ENCODE assay signal across 12 cellular contexts in genomic region chr21:44090332-44090731, GRCh38. TPM values are rescaled to one million over a fixed set of nuclear protein-coding genes. Genes with fewer than 3 reads are reported as not detected.
DNase-seq lines count a peak whose midpoint lies in the region; ATAC-seq and TF ChIP-seq lines count a peak whose summit lies in the region.
"Had no signal": no experiment of that assay in that cellular context is flagged by ENCODE, and none has a peak within 500 bp of the region (broad histone marks: within the 10 kb centered on the region; RNA-seq: fewer than 3 reads in every experiment).

No MANE protein-coding gene starts in this region.

- peaks cover 24% of the 10 kb centered on the region for H3K36me3 Mint-ChIP-seq in activated naive CD8-positive, alpha-beta T cell

- H3K4me1 ChIP-seq in mucosa of rectum (ENCODE audit: control insufficient read depth in 2 of 2, insufficient read depth in 2 of 2, low read length in 2 of 2) (peaks cover 50 to 52% of the 10 kb centered on the region in 2 donors), upper lobe of right lung (peaks cover 14% of the 10 kb centered on the region)

- peak overlapping the region; percentile 59 to 80 for H3K4me3 ChIP-seq in mucosa of rectum (ENCODE audit: low read length in 2 of 2)
- no peak overlapping the region for H3K4me3 ChIP-seq in upper lobe of right lung

- H3K27ac ChIP-seq in mucosa of rectum (ENCODE audit: low read depth in 2 of 2, low read length in 2 of 2) (peak overlapping the region; percentile 93 to 96), upper lobe of right lung (no peak overlapping the region)

- H3K4me3 Mint-ChIP-seq in activated naive CD8-positive, alpha-beta T cell, result peak overlapping the region; percentile 70
- H3K4me3 Mint-ChIP-seq: brain had no signal

- peak overlapping the region; percentile 75 to 84 for H3K9ac ChIP-seq in mucosa of rectum (ENCODE audit: low read depth in 1 of 2, low read length in 2 of 2)

- no peaks in the 10 kb centered on the region for H3K27me3 Mint-ChIP-seq in activated naive CD8-positive, alpha-beta T cell
- H3K27me3 Mint-ChIP-seq: brain had no signal

- peaks cover 66% of the 10 kb centered on the region for H3K4me1 Mint-ChIP-seq in activated naive CD8-positive, alpha-beta T cell (ENCODE audit: low read depth)
- H3K4me1 Mint-ChIP-seq: brain had no signal

- intact Hi-C loops in upper lobe of right lung (cut with DNase I), result no loop called here

- TF ChIP-seq CTCF in upper lobe of right lung (IDR thresholded peaks at IDR 0.05), result no peak

- H3K27me3 ChIP-seq in mucosa of rectum (ENCODE audit: control insufficient read depth in 2 of 2, insufficient read depth in 2 of 2, low read length in 2 of 2) (no peaks in the 10 kb centered on the region), upper lobe of right lung (no peaks in the 10 kb centered on the region)

- peak overlapping the region; percentile 95 for H3K27ac Mint-ChIP-seq in activated naive CD8-positive, alpha-beta T cell
- H3K27ac Mint-ChIP-seq: brain had no signal

- peaks cover 20 to 60% of the 10 kb centered on the region in 2 donors for H3K36me3 ChIP-seq in mucosa of rectum (ENCODE audit: control insufficient read depth in 2 of 2, insufficient read depth in 2 of 2, low read length in 2 of 2)
- peaks cover 90% of the 10 kb centered on the region for H3K36me3 ChIP-seq in upper lobe of right lung

- H3K9me3 Mint-ChIP-seq in activated naive CD8-positive, alpha-beta T cell (ENCODE audit: low read depth), result no peaks in the 10 kb centered on the region
- H3K9me3 Mint-ChIP-seq: brain had no signal

- ATAC-seq in upper lobe of right lung (no peak), HG02588 (IDR thresholded peaks at IDR 0.05; ENCODE audit: unreplicated experiment) (no peak), GM18909 (IDR thresholded peaks at IDR 0.05; ENCODE audit: poor library complexity, unreplicated experiment) (no peak)

- DNase-seq in activated naive CD4-positive, alpha-beta T cell treated with Interleukin-2 at 50 U/mL for 16 hours, result peak; percentile 17
- DNase-seq in activated naive CD4-positive, alpha-beta T cell treated with anti-CD3 and anti-CD28 coated beads, Interleukin-2, amount 50 U/mL, for 16 hours, result no peak
- DNase-seq in upper lobe of right lung (peak; percentile 56), NCI-H2171 treated with DMSO at 0.1 percent for 48 hours (lab: John Stamatoyannopoulos, UW) (no peak)
- DNase-seq: activated CD4-positive, alpha-beta T cell treated with anti-CD3 and anti-CD28 coated beads, Interleukin-2, amount 50 U/mL, for 4 hours; NCI-H524 treated with DMSO at 0.1 percent for 48 hours; stimulated activated naive CD4-positive, alpha-beta T cell treated with Interleukin-2 at 50 U/mL for 16 hours had no signal

- no peaks in the 10 kb centered on the region for H3K9me3 ChIP-seq in mucosa of rectum (ENCODE audit: control insufficient read depth in 2 of 2, low read length in 2 of 2)
- no peaks in the 10 kb centered on the region for H3K9me3 ChIP-seq in upper lobe of right lung

RNA-seq across cellular contexts. Expression of gene PWP2, which starts 16.9 kb away (rescaled TPM):
- 9.9 TPM for total RNA-seq in upper lobe of right lung

RNA-seq across cellular contexts. Expression of gene GATD3, which starts 43.2 kb away (rescaled TPM):
- 44.5 TPM for total RNA-seq in upper lobe of right lung

Comparison
In these comparisons a context has a peak if more than half of its experiments do, and no peak if none do; other contexts are left out.
1. DNase-seq: peak in activated naive CD4-positive, alpha-beta T cell treated with Interleukin-2 at 50 U/mL for 16 hours (single experiment) and upper lobe of right lung (single experiment); none in activated naive CD4-positive, alpha-beta T cell treated with anti-CD3 and anti-CD28 coated beads, Interleukin-2, amount 50 U/mL, for 16 hours (single experiment) and NCI-H2171 treated with DMSO at 0.1 percent for 48 hours (single experiment).